10 cellular contexts compared by ENCODE assay signal in the genomic region with DNA sequence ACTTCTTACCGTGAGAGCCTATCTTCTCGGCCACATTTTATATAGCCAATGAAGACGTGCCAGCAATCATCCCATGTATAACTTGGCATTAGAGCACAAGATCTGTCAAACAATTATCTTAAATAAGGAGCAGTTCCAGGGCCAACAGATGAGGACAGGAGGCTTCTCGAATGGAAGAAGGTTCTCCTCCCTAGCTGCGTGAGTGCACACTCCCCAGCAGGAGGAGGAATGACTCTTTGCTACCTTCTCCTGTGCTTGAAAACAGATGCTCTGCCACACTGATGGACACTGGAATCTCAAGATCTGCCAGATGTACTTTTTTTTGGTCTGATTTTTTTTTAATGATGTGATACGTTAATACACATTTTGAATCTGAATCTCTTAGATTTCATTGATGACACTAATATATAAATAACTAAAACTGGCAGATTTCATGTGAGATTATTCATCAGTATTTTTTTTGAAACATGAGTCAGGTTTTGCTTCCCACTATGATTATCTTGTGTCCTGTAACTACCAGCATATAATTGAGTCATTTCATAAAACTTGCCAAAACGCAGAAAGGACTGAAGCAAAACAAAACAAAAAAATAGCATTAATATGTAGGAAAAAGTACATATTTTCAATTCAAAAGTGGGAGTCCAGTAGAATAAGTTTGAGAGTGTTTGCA. TPM values are rescaled to one million over a fixed set of nuclear protein-coding genes. Genes with fewer than 3 reads are reported as not detected.
DNase-seq lines count a peak whose midpoint lies in the region; ATAC-seq and TF ChIP-seq lines count a peak whose summit lies in the region.
"Had no signal": no experiment of that assay in that cellular context is flagged by ENCODE, and none has a peak within 500 bp of the region (broad histone marks: within the 10 kb centered on the region; RNA-seq: fewer than 3 reads in every experiment).

No MANE protein-coding gene starts in this region.

- CTCF ChIA-PET in Caco-2 (lab: Charles Lee): interaction anchor here (0.7 to 2.5 kb wide), 3 partner anchors 19 to 90 kb away, joined by 7 to 13 read pairs (median 9); no protein-coding TSS in a partner anchor

- no peak overlapping the region for H3K4me3 Mint-ChIP-seq in Caco-2 (ENCODE audit: unreplicated experiment)

- ATAC-seq in HG03196 (IDR thresholded peaks at IDR 0.05; ENCODE audit: unreplicated experiment) (no peak), HG02885 (IDR thresholded peaks at IDR 0.05; ENCODE audit: poor library complexity, unreplicated experiment) (no peak)

- no peak overlapping the region for H3K18ac ChIP-seq in mesendoderm (ENCODE audit: low read length)

- H3K4me3 ChIP-seq in Caco-2 (ENCODE audit: low read depth, low read length): no peak overlapping the region
- H3K4me3 ChIP-seq in choroid plexus epithelial cell (ENCODE audit: low read depth, low read length): peak overlapping the region; percentile 11
- H3K4me3 ChIP-seq in mesendoderm (ENCODE audit: low read length): no peak overlapping the region
- no peak overlapping the region for H3K4me3 ChIP-seq in BE2C (ENCODE audit: low read depth, low read length)

- H3K27ac ChIP-seq in mesendoderm (ENCODE audit: low read depth, low read length): no peak overlapping the region

- H3K23ac ChIP-seq in mesendoderm (ENCODE audit: low read length): no peak overlapping the region

- H3K9ac ChIP-seq in mesendoderm (ENCODE audit: low read length): no peak overlapping the region

- H2AK5ac ChIP-seq in mesendoderm (ENCODE audit: low read length): no peak overlapping the region

- H3K27me3 ChIP-seq in Caco-2 (replicated peaks; ENCODE audit: control insufficient read depth, insufficient read depth, low read length): no peaks in the 10 kb centered on the region
- H3K27me3 ChIP-seq in mesendoderm (ENCODE audit: insufficient read depth, low read length, poor library complexity): no peaks in the 10 kb centered on the region
- peaks cover 4% of the 10 kb centered on the region; the same call in 1 of the 2 replicates for H3K27me3 ChIP-seq in BE2C

- peaks cover 18% of the 10 kb centered on the region for H3K4me1 Mint-ChIP-seq in Caco-2 (ENCODE audit: low read depth, unreplicated experiment)

- H3K27me3 Mint-ChIP-seq in Caco-2 (ENCODE audit: insufficient read depth, unreplicated experiment): no peaks in the 10 kb centered on the region

- H3K36me3 ChIP-seq in Caco-2 (ENCODE audit: control insufficient read depth, insufficient read depth, low read length): no peaks in the 10 kb centered on the region
- no peaks in the 10 kb centered on the region for H3K36me3 ChIP-seq in mesendoderm (ENCODE audit: control insufficient read depth, insufficient read depth, low read length)
- H3K36me3 ChIP-seq in BE2C: no peaks in the 10 kb centered on the region

- H4K5ac ChIP-seq in mesendoderm (ENCODE audit: low read length): no peak overlapping the region

- H4K8ac ChIP-seq in mesendoderm (ENCODE audit: low read depth, low read length): no peak overlapping the region

- H3K56ac ChIP-seq in mesendoderm (ENCODE audit: low read length): no peak overlapping the region

- TF ChIP-seq CTCF in Caco-2 (IDR thresholded peaks at IDR 0.05; ENCODE audit: insufficient read depth in 1 of 2, low read depth in 1 of 2, low read length in 1 of 2, severe bottlenecking in 1 of 2, unreplicated experiment in 1 of 2) (peak; percentile 31 to 49), choroid plexus epithelial cell (conservative IDR thresholded peaks at IDR 0.05; ENCODE audit: low read depth, low read length) (peak; percentile 74), BE2C (IDR thresholded peaks at IDR 0.05; ENCODE audit: low read depth, low read length) (no peak; the same call in 1 of the 2 replicates)

- H3K4me2 ChIP-seq in mesendoderm (ENCODE audit: low read length): no peak overlapping the region

- no peaks in the 10 kb centered on the region for H3K36me3 Mint-ChIP-seq in Caco-2 (ENCODE audit: insufficient read depth, unreplicated experiment)

- H3K27ac Mint-ChIP-seq in Caco-2 (ENCODE audit: unreplicated experiment): no peak overlapping the region

- BruUV-seq in Caco-2 (replicated peaks; lab: Mats Ljungman, UMichigan): no TSS peak

- no peak overlapping the region for H2BK5ac ChIP-seq in mesendoderm (ENCODE audit: low read length)

- no peaks in the 10 kb centered on the region for H3K79me2 ChIP-seq in mesendoderm (ENCODE audit: control insufficient read depth, insufficient read depth, low read length)

- H3K79me1 ChIP-seq in mesendoderm (ENCODE audit: low read length): no peaks in the 10 kb centered on the region

- DNase-seq in Caco-2 (peak in 1 of 2 experiments; percentile 44), LHCN-M2 (ENCODE audit: low read depth) (peak; percentile 68), choroid plexus epithelial cell (ENCODE audit: low read depth) (peak; percentile 74), mesendoderm (peak; percentile 69), BE2C (no peak), NCI-H2081 treated with DMSO at 0.1 percent for 48 hours (lab: John Stamatoyannopoulos, UW) (no peak)
- DNase-seq: activated CD8-positive, alpha-beta memory T cell treated with anti-CD3 and anti-CD28 coated beads for 24 hours; NCI-H187 treated with DMSO at 0.1 percent for 48 hours had no signal

- no peak overlapping the region for H2BK15ac ChIP-seq in mesendoderm (replicated peaks; ENCODE audit: low read depth)

- POLR2A ChIA-PET in Caco-2 (lab: Charles Lee): no interaction called here

- H3K9me3 ChIP-seq in Caco-2: no peaks in the 10 kb centered on the region
- H3K9me3 ChIP-seq in BE2C: no peaks in the 10 kb centered on the region

- intact Hi-C loops in Caco-2 (cut with micrococcal nuclease; ENCODE audit: unreplicated experiment): loop anchor here (1.0 kb wide), 2 partner anchors 74 to 89 kb away; no protein-coding TSS in a partner anchor

- H2BK120ac ChIP-seq in mesendoderm (ENCODE audit: low read depth, low read length): no peak overlapping the region

- H3K4me1 ChIP-seq in Caco-2: peaks cover 20% of the 10 kb centered on the region
- H3K4me1 ChIP-seq in mesendoderm (ENCODE audit: control insufficient read depth, low read depth, low read length): peaks cover 2% of the 10 kb centered on the region
- no peaks in the 10 kb centered on the region for H3K4me1 ChIP-seq in BE2C

- no peak overlapping the region for H3K4ac ChIP-seq in mesendoderm (ENCODE audit: low read depth, low read length)

- no peaks in the 10 kb centered on the region for H3K9me3 Mint-ChIP-seq in Caco-2 (ENCODE audit: unreplicated experiment)

- no CpG with 5 or more reads among the region's 7 CpGs for WGBS in mesendoderm (ENCODE audit: extremely low coverage, insufficient coverage, low lambda C conversion rate)

RNA-seq across cellular contexts. Expression of gene VIT, which starts 0.6 kb away (rescaled TPM):
- total RNA-seq in Caco-2 (2022) (0.51 and 1.2 TPM in 2 replicates), LHCN-M2 (2014; rRNA removed) (0.51 and 1.0 TPM in 2 replicates)
- 0.21 TPM for polyA plus RNA-seq in LHCN-M2 (2012)
- 0.45 TPM for polyA plus RNA-seq in mesendoderm (2013, experiment 1 of 2)
- polyA plus RNA-seq in mesendoderm (2013, experiment 2 of 2): 0.24 TPM
- polyA plus RNA-seq in BE2C (2012; ENCODE audit: insufficient read depth, insufficient read length, low read depth): not detected

Comparison
In these comparisons a context has a peak if more than half of its experiments do, and no peak if none do; other contexts are left out.
1. DNase-seq: peak in LHCN-M2 (single experiment), choroid plexus epithelial cell (single experiment) and mesendoderm (single experiment); none in BE2C (single experiment) and NCI-H2081 treated with DMSO at 0.1 percent for 48 hours (single experiment).